28 cellular contexts compared by ENCODE assay signal in genomic region chr6:34557228-34557627, GRCh38. TPM values are rescaled to one million over a fixed set of nuclear protein-coding genes. Genes with fewer than 3 reads are reported as not detected.
"Had no signal": no experiment of that assay in that cellular context is flagged by ENCODE, and none has a peak within 500 bp of the region (broad histone marks: within the 10 kb centered on the region; RNA-seq: fewer than 3 reads in every experiment).

No MANE protein-coding gene starts in this region.

- H3K9me3 ChIP-seq: thyroid gland had no signal

- H3K27me3 ChIP-seq: heart right ventricle, left lung, sigmoid colon, thyroid gland had no signal

- H3K4me1 ChIP-seq: left lung, parathyroid adenoma, sigmoid colon had no signal

- ATAC-seq: heart right ventricle; left cardiac atrium; left lung; naive thymus-derived CD8-positive, alpha-beta T cell; right cardiac atrium; stimulated activated memory B cell treated with anti-CD40 and anti-IgM and Interleukin-4, amounts not matched to agents 10 μg/mL and 1 μg/mL and 100 μg/mL, for 72 hours; stimulated activated naive CD8-positive, alpha-beta T cell treated with anti-CD3 and anti-CD28 coated beads, Interleukin-15, Interleukin-2, amounts not matched to agents 100 U/mL and 50 U/mL, for 24 hours had no signal

- H3K27ac ChIP-seq: coronary artery, esophagus squamous epithelium, heart right ventricle, left lung, parathyroid adenoma, sigmoid colon, thyroid gland had no signal

- H3K9ac ChIP-seq: parathyroid adenoma had no signal

- H2AFZ ChIP-seq: parathyroid adenoma had no signal

- H3K79me2 ChIP-seq: parathyroid adenoma had no signal

- H3K4me3 ChIP-seq: coronary artery, esophagus squamous epithelium, heart right ventricle, left lung, sigmoid colon, thyroid gland had no signal

- DNase-seq: dermis blood vessel endothelial cell; effector memory CD4-positive, alpha-beta T cell; esophagus squamous epithelium; foreskin melanocyte; glutamatergic neuron; heart right ventricle; hippocampal formation; left cardiac atrium; left lung; mesenchymal stem cell; naive thymus-derived CD8-positive, alpha-beta T cell; right cardiac atrium; sigmoid colon; stimulated activated CD4-positive, alpha-beta T cell treated with anti-CD3 and anti-CD28 coated beads, Interleukin-4, amount 100 ng/mL, for 4 hours; stimulated activated naive CD8-positive, alpha-beta T cell treated with anti-CD3 and anti-CD28 coated beads, Interleukin-15, Interleukin-2, amounts not matched to agents 100 U/mL and 50 U/mL, for 24 hours; thyroid gland had no signal

- H3K36me3 ChIP-seq: esophagus squamous epithelium, heart right ventricle, left lung, sigmoid colon, thyroid gland had no signal

RNA-seq across cellular contexts. Expression of gene SPDEF, which starts 1.1 kb away (rescaled TPM):
- total RNA-seq: endothelial cell of umbilical vein; epithelial cell of proximal tubule; kidney epithelial cell; lung microvascular endothelial cell; myocyte; naive thymus-derived CD8-positive, alpha-beta T cell; osteoblast; renal cortical epithelial cell; skeletal muscle tissue; temporal lobe; thyroid gland had no signal
- polyA plus RNA-seq: endothelial cell of umbilical vein; naive thymus-derived CD8-positive, alpha-beta T cell had no signal
